20 cellular contexts compared by ENCODE assay signal in the genomic region with DNA sequence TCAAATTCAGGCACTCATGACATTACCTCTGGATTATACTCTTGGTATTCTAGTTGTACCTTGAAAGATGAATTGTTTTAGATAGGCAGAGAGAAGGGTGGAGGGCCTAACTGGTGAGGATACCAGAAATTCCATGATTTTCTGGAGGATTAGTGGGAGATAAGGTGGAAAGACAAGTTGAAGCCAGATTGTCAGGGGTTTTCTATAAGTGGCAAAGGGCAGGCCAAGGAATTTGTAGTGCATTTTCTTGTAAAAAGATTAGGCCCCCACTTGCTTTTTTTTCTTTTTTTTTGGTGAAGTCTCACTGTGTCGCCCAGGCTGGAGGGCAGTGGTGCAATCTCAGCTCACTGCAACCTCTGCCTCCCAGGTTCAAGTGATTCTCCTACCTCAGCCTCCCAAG. TPM values are rescaled to one million over a fixed set of nuclear protein-coding genes. Genes with fewer than 3 reads are reported as not detected.
DNase-seq lines count a peak whose midpoint lies in the region; ATAC-seq lines count a peak whose summit lies in the region.
"Had no signal": no experiment of that assay in that cellular context is flagged by ENCODE, and none has a peak within 500 bp of the region (broad histone marks: within the 10 kb centered on the region; RNA-seq: fewer than 3 reads in every experiment).

No MANE protein-coding gene starts in this region.

- no peak overlapping the region for H2BK120ac ChIP-seq in mesendoderm (ENCODE audit: low read depth, low read length)

- no peak overlapping the region for H3K4me2 ChIP-seq in mesendoderm (ENCODE audit: low read length)
- H3K4me2 ChIP-seq: A549; BLaER1 treated with 17β-estradiol and CSF1 and Interleukin-3, amounts not matched to agents 10 nM and 100 nM had no signal

- no peak overlapping the region for H3K4me3 ChIP-seq in mesendoderm (ENCODE audit: low read length)
- H3K4me3 ChIP-seq: A549; BLaER1 treated with 17β-estradiol and CSF1 and Interleukin-3, amounts not matched to agents 10 nM and 100 nM; GM23248; HAP-1 had no signal

- no peaks in the 10 kb centered on the region for H3K79me1 ChIP-seq in mesendoderm (ENCODE audit: low read length)

- WGBS in mesendoderm (ENCODE audit: extremely low coverage, insufficient coverage, low lambda C conversion rate) = no CpG with 5 or more reads among the region's 1 CpG

- no peaks in the 10 kb centered on the region for H3K36me3 ChIP-seq in mesendoderm (ENCODE audit: control insufficient read depth, insufficient read depth, low read length)
- H3K36me3 ChIP-seq: BE2C; BLaER1 treated with 17β-estradiol and CSF1 and Interleukin-3, amounts not matched to agents 10 nM and 100 nM; HAP-1 had no signal

- H3K4ac ChIP-seq in mesendoderm (ENCODE audit: low read depth, low read length) = no peak overlapping the region

- H3K56ac ChIP-seq in mesendoderm (ENCODE audit: low read length) = no peak overlapping the region

- no peak overlapping the region for H3K18ac ChIP-seq in mesendoderm (ENCODE audit: low read length)

- DNase-seq in ELF-1 (ENCODE audit: low read depth, low spot score) = peak; percentile 16
- peak; percentile 13 for DNase-seq in amniotic epithelial cell (ENCODE audit: low read depth)
- peak; percentile 26 for DNase-seq in mesendoderm
- DNase-seq in middle frontal gyrus (ENCODE audit: extremely low spot score, low spot score) = no peak
- no peak for DNase-seq in HuH-7 (ENCODE audit: low spot score)
- DNase-seq: 8988T; ACHN; AML-193; BE2C; Calu3; CD4-positive, alpha-beta T cell; CD8-positive, alpha-beta memory T cell; DMS53; DMS79 treated with DMSO at 0.1 percent for 48 hours; GM23248; HFFc6 had no signal

- no peak overlapping the region for H4K5ac ChIP-seq in mesendoderm (ENCODE audit: low read length)

- no peak overlapping the region for H2AK5ac ChIP-seq in mesendoderm (ENCODE audit: low read length)

- no peak overlapping the region for H2BK15ac ChIP-seq in mesendoderm (replicated peaks; ENCODE audit: low read depth)

- H3K27ac ChIP-seq in mesendoderm (ENCODE audit: low read depth, low read length) = no peak overlapping the region
- H3K27ac ChIP-seq: A549; BLaER1 treated with 17β-estradiol and CSF1 and Interleukin-3, amounts not matched to agents 10 nM and 100 nM; GM23248 had no signal

- H3K79me2 ChIP-seq in mesendoderm (ENCODE audit: control insufficient read depth, insufficient read depth, low read length) = no peaks in the 10 kb centered on the region

- H3K27me3 ChIP-seq in mesendoderm (ENCODE audit: insufficient read depth, low read length, poor library complexity) = no peaks in the 10 kb centered on the region
- H3K27me3 ChIP-seq: BE2C had no signal

- H4K8ac ChIP-seq in mesendoderm (ENCODE audit: low read depth, low read length) = no peak overlapping the region

- no peak for ATAC-seq in HG03460 (IDR thresholded peaks at IDR 0.05; ENCODE audit: unreplicated experiment)
- ATAC-seq: A549 had no signal

- H3K23ac ChIP-seq in mesendoderm (ENCODE audit: low read length) = no peak overlapping the region

- no peak overlapping the region for H3K9ac ChIP-seq in mesendoderm (ENCODE audit: low read length)
- H3K9ac ChIP-seq: BLaER1 treated with 17β-estradiol and CSF1 and Interleukin-3, amounts not matched to agents 10 nM and 100 nM; GM23248 had no signal

- H3K4me1 ChIP-seq in mesendoderm (ENCODE audit: control insufficient read depth, low read depth, low read length) = no peaks in the 10 kb centered on the region
- H3K4me1 ChIP-seq: BE2C, HAP-1 had no signal

- no peak overlapping the region for H2BK5ac ChIP-seq in mesendoderm (ENCODE audit: low read length)

RNA-seq across cellular contexts. Expression of gene PRDM10, which starts 28.4 kb away (rescaled TPM):
- 7.0 TPM for polyA plus RNA-seq in mesendoderm (2013, experiment 1 of 2)
- polyA plus RNA-seq in mesendoderm (2013, experiment 2 of 2) = 6.5 TPM

RNA-seq across cellular contexts. Expression of gene APLP2, which starts 38.6 kb away (rescaled TPM):
- 190 TPM for polyA plus RNA-seq in mesendoderm (2013, experiment 1 of 2)
- 190 TPM for polyA plus RNA-seq in mesendoderm (2013, experiment 2 of 2)

Comparison
In these comparisons a context has a peak if more than half of its experiments do, and no peak if none do; other contexts are left out.
1. DNase-seq: peak in ELF-1 (single experiment), amniotic epithelial cell (single experiment) and mesendoderm (single experiment); none in middle frontal gyrus (single experiment) and HuH-7 (single experiment).